19 cellular contexts compared by ENCODE assay signal in the genomic region with DNA sequence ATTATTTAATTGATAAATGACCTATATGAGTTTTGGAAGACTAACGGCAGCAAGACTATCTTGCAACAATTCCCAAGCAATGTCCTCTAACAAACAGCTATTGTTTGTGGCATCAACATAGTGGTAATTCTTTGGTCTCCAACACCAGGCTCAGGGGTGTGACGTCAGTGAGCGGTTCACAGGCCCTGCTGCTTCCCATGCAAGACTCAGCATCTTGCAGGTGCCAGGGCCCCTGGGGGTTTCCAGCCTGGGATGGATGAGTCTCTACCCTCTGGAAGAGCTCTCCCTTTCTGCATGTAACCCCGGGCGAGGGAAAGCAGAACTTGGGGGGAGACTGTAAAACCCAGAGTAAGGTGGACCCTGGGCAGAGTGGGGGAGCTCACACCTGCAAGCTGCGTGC.
"Had no signal": no experiment of that assay in that cellular context is flagged by ENCODE, and none has a peak within 500 bp of the region (broad histone marks: within the 10 kb centered on the region; RNA-seq: fewer than 3 reads in every experiment).

No MANE protein-coding gene starts in this region.

- H3K36me3 ChIP-seq: brain microvascular endothelial cell, left ventricle myocardium inferior, prostate gland, sigmoid colon, suprapubic skin, upper lobe of right lung had no signal

- H3K27ac ChIP-seq: brain microvascular endothelial cell, left ventricle myocardium inferior, prostate gland, sigmoid colon, suprapubic skin, upper lobe of right lung had no signal

- H3K4me3 ChIP-seq: prostate gland, upper lobe of right lung had no signal

- H3K27ac Mint-ChIP-seq: activated CD8-positive, alpha-beta memory T cell treated with anti-CD3 and anti-CD28 coated beads, Interleukin-2, amount 10 ng/mL, durations not matched to agents 7 days and 5 days; activated naive CD4-positive, alpha-beta T cell treated with anti-CD3 and anti-CD28 coated beads, Interleukin-2, amount 50 U/mL, for 24 hours; activated T-cell treated with anti-CD3 and anti-CD28 coated beads, Interleukin-2, amount 50 U/mL, for 24 hours; dendritic cell treated with granulocyte-macrophage colony-stimulating factor and Interleukin-4, amounts not matched to agents 40 ng/mL and 50 ng/mL, for 4 days; effector memory CD8-positive, alpha-beta T cell had no signal

- ATAC-seq: activated CD4-positive, CD25-positive, alpha-beta regulatory T cell treated with anti-CD3 and anti-CD28 coated beads, Interleukin-2, amount 50 U/mL, for 24 hours; activated CD8-positive, alpha-beta memory T cell treated with anti-CD3 and anti-CD28 coated beads, Interleukin-2, amount 10 ng/mL, durations not matched to agents 7 days and 5 days; effector memory CD8-positive, alpha-beta T cell; upper lobe of right lung had no signal

- H3K4me3 Mint-ChIP-seq: activated CD8-positive, alpha-beta memory T cell treated with anti-CD3 and anti-CD28 coated beads, Interleukin-2, amount 10 ng/mL, durations not matched to agents 7 days and 5 days; activated naive CD4-positive, alpha-beta T cell treated with anti-CD3 and anti-CD28 coated beads, Interleukin-2, amount 50 U/mL, for 24 hours; activated T-cell treated with anti-CD3 and anti-CD28 coated beads, Interleukin-2, amount 50 U/mL, for 24 hours; dendritic cell treated with granulocyte-macrophage colony-stimulating factor and Interleukin-4, amounts not matched to agents 40 ng/mL and 50 ng/mL, for 4 days; effector memory CD8-positive, alpha-beta T cell had no signal

- H3K36me3 Mint-ChIP-seq: activated CD8-positive, alpha-beta memory T cell treated with anti-CD3 and anti-CD28 coated beads, Interleukin-2, amount 10 ng/mL, durations not matched to agents 7 days and 5 days had no signal

- H3K4me1 ChIP-seq: prostate gland, upper lobe of right lung had no signal

- DNase-seq: activated CD8-positive, alpha-beta memory T cell treated with anti-CD3 and anti-CD28 coated beads, Interleukin-2, amount 10 ng/mL, durations not matched to agents 7 days and 5 days; activated effector memory CD4-positive, alpha-beta T cell treated with Interleukin-2 at 50 U/mL for 16 hours; activated T-cell treated with anti-CD3 and anti-CD28 coated beads, Interleukin-2, amount 50 U/mL, for 24 hours; amniotic stem cell; brain microvascular endothelial cell; effector memory CD8-positive, alpha-beta T cell; islet precursor cell; left ventricle myocardium inferior; mesenchymal stem cell; sigmoid colon; stimulated activated CD4-positive, alpha-beta T cell treated with anti-CD3 and anti-CD28 coated beads, Interleukin-12 subunit alpha, Interleukin-12 subunit beta, amount 100 ng/mL, for 4 hours; stimulated activated naive CD4-positive, alpha-beta T cell; T-helper 2 cell; upper lobe of right lung had no signal

- H3K4me1 Mint-ChIP-seq: activated CD8-positive, alpha-beta memory T cell treated with anti-CD3 and anti-CD28 coated beads, Interleukin-2, amount 10 ng/mL, durations not matched to agents 7 days and 5 days; activated naive CD4-positive, alpha-beta T cell treated with anti-CD3 and anti-CD28 coated beads, Interleukin-2, amount 50 U/mL, for 24 hours had no signal
